19 cellular contexts compared by ENCODE assay signal in the genomic region with DNA sequence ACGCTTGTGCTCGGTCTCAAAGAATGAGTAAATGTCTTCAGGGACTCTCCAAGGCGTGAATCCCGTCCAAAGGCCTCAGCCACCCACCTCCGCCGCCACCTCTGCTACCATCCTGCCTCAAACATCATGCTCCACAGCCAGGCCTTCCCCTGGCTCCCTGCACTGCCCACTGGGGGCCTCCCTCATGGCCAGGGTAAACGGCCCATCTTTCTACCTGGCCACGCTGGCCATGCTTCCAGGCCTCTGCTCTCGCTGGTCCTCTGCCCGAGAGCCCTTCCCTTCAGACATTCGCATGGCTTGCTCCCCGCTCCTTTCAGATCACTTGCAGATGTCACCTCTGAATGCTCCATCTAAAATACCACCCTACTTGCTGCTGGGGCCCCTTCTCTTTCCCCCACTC.
"Had no signal": no experiment of that assay in that cellular context is flagged by ENCODE, and none has a peak within 500 bp of the region (broad histone marks: within the 10 kb centered on the region; RNA-seq: fewer than 3 reads in every experiment).

No MANE protein-coding gene starts in this region.

- H3K4me3 ChIP-seq: K562 had no signal

- H3K36me3 Mint-ChIP-seq: IgD-negative memory B cell had no signal

- H3K27ac Mint-ChIP-seq: IgD-negative memory B cell had no signal

- H3K4me3 Mint-ChIP-seq: IgD-negative memory B cell had no signal

- DNase-seq: Kasumi-1, MM.1S, NCI-H1092 treated with DMSO at 0.1 percent for 48 hours, NCI-H1436, NCI-H187, NCI-H2029, NCI-H2081 treated with DMSO at 0.1 percent for 48 hours, NCI-H2171, NCI-H226, NCI-H446, NCI-H510A, NCI-H524 treated with DMSO at 0.1 percent for 48 hours, NCI-H69, NCI-H774, PC-3, SHP77 had no signal

- ATAC-seq: K562, Panc1, PC-3 had no signal
